2 cellular contexts compared by ENCODE assay signal in the genomic region with DNA sequence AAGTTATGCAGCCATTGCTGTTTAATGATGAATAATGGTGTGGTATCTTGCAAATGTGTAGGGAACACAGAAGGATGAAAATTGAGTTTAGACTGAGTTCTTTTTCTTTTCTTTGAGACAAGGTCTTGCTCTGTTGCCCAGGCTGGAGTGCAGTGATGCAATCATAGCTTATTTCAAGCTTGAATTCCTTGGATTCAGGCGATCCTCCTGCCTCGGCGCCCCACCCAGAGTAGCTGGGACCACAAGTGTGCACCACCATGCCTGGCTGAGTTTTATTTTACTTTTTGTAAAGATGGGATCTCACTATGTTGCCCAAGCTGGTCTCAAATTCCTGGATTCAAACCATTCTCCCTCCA.
TF ChIP-seq lines count a peak whose summit lies in the region.

No MANE protein-coding gene starts in this region.

TF ChIP-seq in A549, 52 proteins besides CTCF, POLR2A, EP300 and RAD21 (continued from another document):
- no peak for TF ChIP-seq ESRRA (IDR thresholded peaks at IDR 0.05; ENCODE audit: borderline replicate concordance, low read length)
- no peak for TF ChIP-seq NFE2L2 (conservative IDR thresholded peaks at IDR 0.05; ENCODE audit: low read length)
- TF ChIP-seq CEBPB (IDR thresholded peaks at IDR 0.05), result no peak
- no peak for TF ChIP-seq ZFP36 (IDR thresholded peaks at IDR 0.05; ENCODE audit: borderline replicate concordance, partially characterized antibody)
- TF ChIP-seq RARB (CRISPR knock-in tag; IDR thresholded peaks at IDR 0.05), result no peak

TF ChIP-seq in HEK293, 187 proteins besides CTCF, POLR2A, EP300 and RAD21 (continued from another document):
- TF ChIP-seq ZNF121 (tag by site-specific recombination; IDR thresholded peaks at IDR 0.05), result peak; percentile 66
- TF ChIP-seq ZNF366 (tag by site-specific recombination; conservative IDR thresholded peaks at IDR 0.05), result 0 out of 2 replicates have a peak, but pooled peaks have one; percentile 35
- TF ChIP-seq, protein P1, sequence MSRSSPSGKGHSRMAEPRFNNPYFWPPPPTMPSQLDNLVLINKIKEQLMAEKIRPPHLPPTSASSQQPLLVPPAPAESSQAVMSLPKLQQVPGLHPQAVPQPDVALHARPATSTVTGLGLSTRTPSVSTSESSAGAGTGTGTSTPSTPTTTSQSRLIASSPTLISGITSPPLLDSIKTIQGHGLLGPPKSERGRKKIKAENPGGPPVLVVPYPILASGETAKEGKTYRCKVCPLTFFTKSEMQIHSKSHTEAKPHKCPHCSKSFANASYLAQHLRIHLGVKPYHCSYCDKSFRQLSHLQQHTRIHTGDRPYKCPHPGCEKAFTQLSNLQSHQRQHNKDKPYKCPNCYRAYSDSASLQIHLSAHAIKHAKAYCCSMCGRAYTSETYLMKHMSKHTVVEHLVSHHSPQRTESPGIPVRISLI (tag by site-specific recombination; IDR thresholded peaks at IDR 0.05), result 0 out of 2 replicates have a peak, but pooled peaks have one; percentile 10
- TF ChIP-seq OSR2 (tag by site-specific recombination; IDR thresholded peaks at IDR 0.05), result no peak
